Comparison of ENCODE assay signal across 2 cellular contexts in the genomic region with DNA sequence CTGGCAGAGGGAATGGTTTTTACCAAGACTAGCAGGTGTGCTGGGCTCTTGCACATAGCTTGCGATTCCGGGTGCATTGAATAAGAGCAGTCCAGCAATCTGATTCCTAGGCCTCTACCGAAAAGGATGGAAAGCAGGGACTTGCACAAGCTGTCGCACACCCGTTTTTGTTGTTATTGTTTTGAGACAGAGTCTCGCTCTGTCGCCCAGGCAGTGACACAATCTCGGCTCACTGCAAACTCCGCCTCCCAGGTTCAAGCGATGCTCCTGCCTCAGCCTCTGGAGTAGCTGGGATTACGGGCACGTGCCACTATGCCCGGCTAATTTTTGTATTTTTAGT.
TF ChIP-seq lines count a peak whose summit lies in the region.

No MANE protein-coding gene starts in this region.

TF ChIP-seq in IMR-90, 13 proteins besides CTCF, POLR2A, EP300 and RAD21:
- TF ChIP-seq, protein P1, sequence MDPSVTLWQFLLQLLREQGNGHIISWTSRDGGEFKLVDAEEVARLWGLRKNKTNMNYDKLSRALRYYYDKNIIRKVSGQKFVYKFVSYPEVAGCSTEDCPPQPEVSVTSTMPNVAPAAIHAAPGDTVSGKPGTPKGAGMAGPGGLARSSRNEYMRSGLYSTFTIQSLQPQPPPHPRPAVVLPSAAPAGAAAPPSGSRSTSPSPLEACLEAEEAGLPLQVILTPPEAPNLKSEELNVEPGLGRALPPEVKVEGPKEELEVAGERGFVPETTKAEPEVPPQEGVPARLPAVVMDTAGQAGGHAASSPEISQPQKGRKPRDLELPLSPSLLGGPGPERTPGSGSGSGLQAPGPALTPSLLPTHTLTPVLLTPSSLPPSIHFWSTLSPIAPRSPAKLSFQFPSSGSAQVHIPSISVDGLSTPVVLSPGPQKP (IDR thresholded peaks at IDR 0.05; ENCODE audit: borderline replicate concordance, low read depth, low read length) = no peak
- TF ChIP-seq SMC3 (IDR thresholded peaks at IDR 0.05; ENCODE audit: low read depth, low read length) = no peak
- TF ChIP-seq BHLHE40 (IDR thresholded peaks at IDR 0.05; ENCODE audit: low read depth, low read length) = no peak
- no peak for TF ChIP-seq RCOR1 (IDR thresholded peaks at IDR 0.05; ENCODE audit: insufficient replicate concordance, low read length)
- TF ChIP-seq CHD1 (IDR thresholded peaks at IDR 0.05; ENCODE audit: low read depth, low read length) = no peak
- no peak for TF ChIP-seq FOS (IDR thresholded peaks at IDR 0.05; ENCODE audit: low read depth, low read length)
- TF ChIP-seq USF2 (IDR thresholded peaks at IDR 0.05; ENCODE audit: low read depth, low read length) = no peak
- TF ChIP-seq CEBPB (IDR thresholded peaks at IDR 0.05; ENCODE audit: low read depth, low read length) = no peak
- TF ChIP-seq NFE2L2 (IDR thresholded peaks at IDR 0.05; ENCODE audit: low read depth, low read length) = no peak
- no peak for TF ChIP-seq MAFK (IDR thresholded peaks at IDR 0.05; ENCODE audit: low read depth, low read length)
- no peak for TF ChIP-seq MAZ (IDR thresholded peaks at IDR 0.05; ENCODE audit: borderline replicate concordance, low read depth, low read length)
- TF ChIP-seq MXI1 (IDR thresholded peaks at IDR 0.05; ENCODE audit: borderline replicate concordance, low read depth, low read length) = no peak
- no peak for TF ChIP-seq RFX5 (IDR thresholded peaks at IDR 0.05; ENCODE audit: low read depth, low read length)

TF ChIP-seq in K562, 482 proteins besides CTCF, POLR2A, EP300 and RAD21:
- no peak for TF ChIP-seq MAZ (CRISPR knock-in tag; conservative IDR thresholded peaks at IDR 0.05 in 1 of 2, IDR thresholded peaks at IDR 0.05 in 1 of 2)
- no peak for TF ChIP-seq TCFL5 (CRISPR knock-in tag; conservative IDR thresholded peaks at IDR 0.05)
- TF ChIP-seq MAFG (tag; conservative IDR thresholded peaks at IDR 0.05) = no peak
- no peak for TF ChIP-seq ZBTB33 (CRISPR knock-in tag; IDR thresholded peaks at IDR 0.05)
- TF ChIP-seq ZNF639 (CRISPR knock-in tag; conservative IDR thresholded peaks at IDR 0.05 in 1 of 2, IDR thresholded peaks at IDR 0.05 in 1 of 2) = no peak
- TF ChIP-seq, protein P2, sequence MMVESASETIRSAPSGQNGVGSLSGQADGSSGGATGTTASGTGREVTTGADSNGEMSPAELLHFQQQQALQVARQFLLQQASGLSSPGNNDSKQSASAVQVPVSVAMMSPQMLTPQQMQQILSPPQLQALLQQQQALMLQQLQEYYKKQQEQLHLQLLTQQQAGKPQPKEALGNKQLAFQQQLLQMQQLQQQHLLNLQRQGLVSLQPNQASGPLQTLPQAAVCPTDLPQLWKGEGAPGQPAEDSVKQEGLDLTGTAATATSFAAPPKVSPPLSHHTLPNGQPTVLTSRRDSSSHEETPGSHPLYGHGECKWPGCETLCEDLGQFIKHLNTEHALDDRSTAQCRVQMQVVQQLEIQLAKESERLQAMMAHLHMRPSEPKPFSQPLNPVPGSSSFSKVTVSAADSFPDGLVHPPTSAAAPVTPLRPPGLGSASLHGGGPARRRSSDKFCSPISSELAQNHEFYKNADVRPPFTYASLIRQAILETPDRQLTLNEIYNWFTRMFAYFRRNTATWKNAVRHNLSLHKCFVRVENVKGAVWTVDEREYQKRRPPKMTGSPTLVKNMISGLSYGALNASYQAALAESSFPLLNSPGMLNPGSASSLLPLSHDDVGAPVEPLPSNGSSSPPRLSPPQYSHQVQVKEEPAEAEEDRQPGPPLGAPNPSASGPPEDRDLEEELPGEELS (CRISPR knock-in tag; IDR thresholded peaks at IDR 0.05; ENCODE audit: borderline replicate concordance) = no peak
- TF ChIP-seq LEF1 (IDR thresholded peaks at IDR 0.05) = no peak
- TF ChIP-seq, protein P3, sequence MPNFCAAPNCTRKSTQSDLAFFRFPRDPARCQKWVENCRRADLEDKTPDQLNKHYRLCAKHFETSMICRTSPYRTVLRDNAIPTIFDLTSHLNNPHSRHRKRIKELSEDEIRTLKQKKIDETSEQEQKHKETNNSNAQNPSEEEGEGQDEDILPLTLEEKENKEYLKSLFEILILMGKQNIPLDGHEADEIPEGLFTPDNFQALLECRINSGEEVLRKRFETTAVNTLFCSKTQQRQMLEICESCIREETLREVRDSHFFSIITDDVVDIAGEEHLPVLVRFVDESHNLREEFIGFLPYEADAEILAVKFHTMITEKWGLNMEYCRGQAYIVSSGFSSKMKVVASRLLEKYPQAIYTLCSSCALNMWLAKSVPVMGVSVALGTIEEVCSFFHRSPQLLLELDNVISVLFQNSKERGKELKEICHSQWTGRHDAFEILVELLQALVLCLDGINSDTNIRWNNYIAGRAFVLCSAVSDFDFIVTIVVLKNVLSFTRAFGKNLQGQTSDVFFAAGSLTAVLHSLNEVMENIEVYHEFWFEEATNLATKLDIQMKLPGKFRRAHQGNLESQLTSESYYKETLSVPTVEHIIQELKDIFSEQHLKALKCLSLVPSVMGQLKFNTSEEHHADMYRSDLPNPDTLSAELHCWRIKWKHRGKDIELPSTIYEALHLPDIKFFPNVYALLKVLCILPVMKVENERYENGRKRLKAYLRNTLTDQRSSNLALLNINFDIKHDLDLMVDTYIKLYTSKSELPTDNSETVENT (CRISPR knock-in tag; IDR thresholded peaks at IDR 0.05) = no peak
